In genomic region chr5:105849701-105850100, GRCh38 we compare ENCODE assay signal across 19 cellular contexts.
"Had no signal": no experiment of that assay in that cellular context is flagged by ENCODE, and none has a peak within 500 bp of the region (broad histone marks: within the 10 kb centered on the region; RNA-seq: fewer than 3 reads in every experiment).

No MANE protein-coding gene starts in this region.

- H3K36me3 Mint-ChIP-seq: activated naive CD8-positive, alpha-beta T cell treated with anti-CD3 and anti-CD28 coated beads for 36 hours; mesothelial cell of epicardium; natural killer cell treated with Interleukin-12 subunit alpha and Interleukin-12 subunit beta and Interleukin-15 and Interleukin-18, amount 100 ng/mL, for 72 hours; stimulated activated naive B cell treated with anti-CD40 and anti-IgM and Interleukin-4, amounts not matched to agents 10 μg/mL and 1 μg/mL and 100 μg/mL, for 72 hours had no signal

- H3K4me1 Mint-ChIP-seq: activated naive CD8-positive, alpha-beta T cell treated with anti-CD3 and anti-CD28 coated beads for 36 hours; stimulated activated naive B cell treated with anti-CD40 and anti-IgM and Interleukin-4, amounts not matched to agents 10 μg/mL and 1 μg/mL and 100 μg/mL, for 72 hours had no signal

- H3K9me3 Mint-ChIP-seq: dendritic cell treated with granulocyte-macrophage colony-stimulating factor and Interleukin-4, amounts not matched to agents 40 ng/mL and 50 ng/mL, for 4 days; mesothelial cell of epicardium had no signal

- H3K9me3 ChIP-seq: breast epithelium, esophagus muscularis mucosa, left lung, neutrophil, thoracic aorta, upper lobe of right lung had no signal

- H3K4me1 ChIP-seq: breast epithelium, esophagus muscularis mucosa, left lung, spleen, upper lobe of right lung had no signal

- H3K27ac Mint-ChIP-seq: activated naive CD8-positive, alpha-beta T cell treated with anti-CD3 and anti-CD28 coated beads for 36 hours; dendritic cell treated with granulocyte-macrophage colony-stimulating factor and Interleukin-4, amounts not matched to agents 40 ng/mL and 50 ng/mL, for 4 days; mesothelial cell of epicardium; natural killer cell treated with Interleukin-12 subunit alpha and Interleukin-12 subunit beta and Interleukin-15 and Interleukin-18, amount 100 ng/mL, for 72 hours; stimulated activated naive B cell treated with anti-CD40 and anti-IgM and Interleukin-4, amounts not matched to agents 10 μg/mL and 1 μg/mL and 100 μg/mL, for 72 hours had no signal

- H3K4me3 ChIP-seq: breast epithelium, esophagus muscularis mucosa, left lung, spleen, thoracic aorta, upper lobe of right lung had no signal

- DNase-seq: activated CD4-positive, alpha-beta T cell treated with anti-CD3 and anti-CD28 coated beads for 1 hour; activated CD8-positive, alpha-beta memory T cell treated with anti-CD3 and anti-CD28 coated beads for 24 hours; activated naive CD8-positive, alpha-beta T cell treated with anti-CD3 and anti-CD28 coated beads for 36 hours; anterior cingulate cortex; effector CD8-positive, alpha-beta T cell; left lung; spleen; stimulated activated naive B cell treated with anti-CD40 and anti-IgM and Interleukin-4, amounts not matched to agents 10 μg/mL and 1 μg/mL and 100 μg/mL, for 72 hours; T-helper 1 cell; T-helper 9 cell; upper lobe of right lung had no signal

- H3K27me3 Mint-ChIP-seq: activated naive CD8-positive, alpha-beta T cell treated with anti-CD3 and anti-CD28 coated beads for 36 hours; dendritic cell treated with granulocyte-macrophage colony-stimulating factor and Interleukin-4, amounts not matched to agents 40 ng/mL and 50 ng/mL, for 4 days; natural killer cell treated with Interleukin-12 subunit alpha and Interleukin-12 subunit beta and Interleukin-15 and Interleukin-18, amount 100 ng/mL, for 72 hours; stimulated activated naive B cell treated with anti-CD40 and anti-IgM and Interleukin-4, amounts not matched to agents 10 μg/mL and 1 μg/mL and 100 μg/mL, for 72 hours had no signal

- ATAC-seq: left lung; natural killer cell treated with Interleukin-12 subunit alpha and Interleukin-12 subunit beta and Interleukin-15 and Interleukin-18, amount 100 ng/mL, for 72 hours; sciatic nerve; stimulated activated naive B cell treated with anti-CD40 and anti-IgM and Interleukin-4, amounts not matched to agents 10 μg/mL and 1 μg/mL and 100 μg/mL, for 72 hours; upper lobe of right lung had no signal

- H3K4me3 Mint-ChIP-seq: activated naive CD8-positive, alpha-beta T cell treated with anti-CD3 and anti-CD28 coated beads for 36 hours; dendritic cell treated with granulocyte-macrophage colony-stimulating factor and Interleukin-4, amounts not matched to agents 40 ng/mL and 50 ng/mL, for 4 days; mesothelial cell of epicardium; natural killer cell treated with Interleukin-12 subunit alpha and Interleukin-12 subunit beta and Interleukin-15 and Interleukin-18, amount 100 ng/mL, for 72 hours; stimulated activated naive B cell treated with anti-CD40 and anti-IgM and Interleukin-4, amounts not matched to agents 10 μg/mL and 1 μg/mL and 100 μg/mL, for 72 hours had no signal

- H3K27me3 ChIP-seq: breast epithelium, esophagus muscularis mucosa, left lung, neutrophil, spleen, upper lobe of right lung had no signal

- H3K36me3 ChIP-seq: breast epithelium, esophagus muscularis mucosa, left lung, neutrophil, spleen, thoracic aorta, upper lobe of right lung had no signal

- H3K27ac ChIP-seq: breast epithelium, esophagus muscularis mucosa, left lung, neutrophil, spleen, thoracic aorta, upper lobe of right lung had no signal
